Comparison of ENCODE assay signal across 2 cellular contexts in genomic region chr21:41866274-41866809, GRCh38.
TF ChIP-seq lines count a peak whose summit lies in the region.

No MANE protein-coding gene starts in this region.

TF ChIP-seq in K562, 482 proteins besides CTCF, POLR2A, EP300 and RAD21:
- TF ChIP-seq KAT7 (CRISPR knock-in tag; IDR thresholded peaks at IDR 0.05; ENCODE audit: borderline replicate concordance) (no peak), PREB (CRISPR knock-in tag; IDR thresholded peaks at IDR 0.05) (no peak), SMARCE1 (IDR thresholded peaks at IDR 0.05) (no peak), ZC3H11A (IDR thresholded peaks at IDR 0.05; ENCODE audit: low read depth, low read length) (no peak), PML (IDR thresholded peaks at IDR 0.05; ENCODE audit: low read length) (no peak), ARID2 (IDR thresholded peaks at IDR 0.05) (no peak), ZNF77 (CRISPR knock-in tag; IDR thresholded peaks at IDR 0.05) (no peak), NFYB (IDR thresholded peaks at IDR 0.05; ENCODE audit: extremely low read depth, insufficient read length) (no peak), HEY1 (CRISPR knock-in tag; IDR thresholded peaks at IDR 0.05; ENCODE audit: borderline replicate concordance) (no peak), POLR2H (tag; IDR thresholded peaks at IDR 0.05; ENCODE audit: low read depth) (no peak), OTX1 (CRISPR knock-in tag; IDR thresholded peaks at IDR 0.05) (no peak)
- TF ChIP-seq, protein P1, sequence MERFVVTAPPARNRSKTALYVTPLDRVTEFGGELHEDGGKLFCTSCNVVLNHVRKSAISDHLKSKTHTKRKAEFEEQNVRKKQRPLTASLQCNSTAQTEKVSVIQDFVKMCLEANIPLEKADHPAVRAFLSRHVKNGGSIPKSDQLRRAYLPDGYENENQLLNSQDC (CRISPR knock-in tag; IDR thresholded peaks at IDR 0.05) = no peak

TF ChIP-seq in HepG2, 621 proteins besides CTCF, POLR2A, EP300 and RAD21:
- TF ChIP-seq ZNF629 (CRISPR knock-in tag; conservative IDR thresholded peaks at IDR 0.05) = no peak
- no peak for TF ChIP-seq GPN1 (CRISPR knock-in tag; IDR thresholded peaks at IDR 0.05; ENCODE audit: borderline replicate concordance)
- no peak for TF ChIP-seq ZNF816 (CRISPR knock-in tag; IDR thresholded peaks at IDR 0.05; ENCODE audit: borderline replicate concordance)
